In the genomic region with DNA sequence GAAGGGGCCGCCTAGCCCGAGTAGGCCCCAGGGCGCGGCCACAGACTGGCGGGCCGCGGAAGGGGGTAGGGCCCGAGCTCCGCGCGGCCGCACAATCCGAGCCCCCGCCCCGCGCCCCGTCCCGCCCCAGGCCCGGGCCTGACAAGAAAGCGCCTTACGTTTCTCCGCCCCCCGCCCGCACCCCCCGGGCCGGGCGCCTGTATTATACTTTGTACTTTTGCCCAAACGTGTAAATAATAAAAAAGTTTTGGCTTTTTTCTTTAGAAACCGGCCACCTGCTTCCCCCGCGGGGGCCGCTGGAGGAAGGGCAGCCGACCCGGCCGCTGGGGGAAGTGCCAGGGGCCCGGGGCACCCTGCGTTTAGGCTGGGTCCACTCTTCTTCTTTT, we compare ENCODE assay signal across 17 cellular contexts. TPM values are rescaled to one million over a fixed set of nuclear protein-coding genes. Genes with fewer than 3 reads are reported as not detected.
DNase-seq lines count a peak whose midpoint lies in the region; ATAC-seq and TF ChIP-seq lines count a peak whose summit lies in the region.
"Had no signal": no experiment of that assay in that cellular context is flagged by ENCODE, and none has a peak within 500 bp of the region (broad histone marks: within the 10 kb centered on the region; RNA-seq: fewer than 3 reads in every experiment).

No MANE protein-coding gene starts in this region.

- H3K27me3 ChIP-seq in RWPE2 (ENCODE audit: insufficient read depth, poor library complexity, severe bottlenecking) (peaks cover 100% of the 10 kb centered on the region), suprapubic skin (peaks cover 100% of the 10 kb centered on the region), adrenal gland (peaks cover 95% of the 10 kb centered on the region), A673 (replicated peaks; ENCODE audit: insufficient read depth, low read depth, low read length, poor library complexity) (peaks cover 100% of the 10 kb centered on the region)

- BruUV-seq in A673 (replicated peaks; lab: Mats Ljungman, UMichigan) = no TSS peak

- H3K27ac ChIP-seq in RWPE2 (ENCODE audit: poor library complexity, severe bottlenecking) (no peak overlapping the region), suprapubic skin (no peak overlapping the region), adrenal gland (no peak overlapping the region), A673 (ENCODE audit: low read depth, low read length, poor library complexity, severe bottlenecking) (no peak overlapping the region)
- H3K27ac ChIP-seq: body of pancreas, RWPE1, skin epidermis had no signal

- CTCF ChIA-PET in A673 (lab: Charles Lee) = no interaction called here

- no peak for ATAC-seq in RWPE2 (ENCODE audit: low read depth)
- ATAC-seq in left lobe of liver = no peak
- ATAC-seq: body of pancreas had no signal

- DNase-seq in NCI-H146 (lab: John Stamatoyannopoulos, UW) = peak; percentile 56
- DNase-seq in NCI-H146 treated with DMSO at 0.1 percent for 48 hours (lab: John Stamatoyannopoulos, UW; ENCODE audit: unreplicated experiment) = no peak
- DNase-seq in RWPE2 (ENCODE audit: low spot score) = peak; percentile 22
- DNase-seq in left lobe of liver (ENCODE audit: low spot score) = peak; percentile 12
- DNase-seq in suprapubic skin (ENCODE audit: low spot score in 2 of 2) = peak in 1 of 2 donors; percentile 64
- DNase-seq in effector CD4-positive, alpha-beta T cell = no peak
- DNase-seq in adrenal gland = no peak
- DNase-seq in A673 (ENCODE audit: low spot score) = no peak
- DNase-seq: activated naive CD4-positive, alpha-beta T cell; body of pancreas; CD8-positive, alpha-beta memory T cell; effector memory CD4-positive, alpha-beta T cell; stimulated activated naive CD4-positive, alpha-beta T cell had no signal

- H3K4me1 ChIP-seq in RWPE2 (ENCODE audit: insufficient read depth, poor library complexity, severe bottlenecking) = no peaks in the 10 kb centered on the region
- peaks cover 83% of the 10 kb centered on the region for H3K4me1 ChIP-seq in suprapubic skin
- H3K4me1 ChIP-seq in adrenal gland (replicated peaks in 1 of 2) = peaks cover 18 to 48% of the 10 kb centered on the region in 2 donors
- H3K4me1 ChIP-seq in A673 (ENCODE audit: insufficient read depth, low read length, poor library complexity, severe bottlenecking) = no peaks in the 10 kb centered on the region

- no peaks in the 10 kb centered on the region for H3K36me3 ChIP-seq in RWPE2 (ENCODE audit: low read depth)
- H3K36me3 ChIP-seq in suprapubic skin = no peaks in the 10 kb centered on the region
- no peaks in the 10 kb centered on the region for H3K36me3 ChIP-seq in adrenal gland (replicated peaks in 1 of 2)
- no peaks in the 10 kb centered on the region for H3K36me3 ChIP-seq in A673 (ENCODE audit: insufficient read depth, low read length, poor library complexity, severe bottlenecking)

- TF ChIP-seq POLR2A in suprapubic skin (IDR thresholded peaks at IDR 0.05) (no peak), adrenal gland (IDR thresholded peaks at IDR 0.05) (no peak)

- H3K4me3 ChIP-seq in RWPE2 (ENCODE audit: severe bottlenecking) = no peak overlapping the region
- H3K4me3 ChIP-seq in suprapubic skin = peak overlapping the region; percentile 35
- H3K4me3 ChIP-seq in adrenal gland = peak overlapping the region in 1 of 4 donors; percentile 26
- no peak overlapping the region for H3K4me3 ChIP-seq in A673 (ENCODE audit: low read depth, low read length, poor library complexity, severe bottlenecking)
- H3K4me3 ChIP-seq: body of pancreas had no signal

- intact Hi-C loops in adrenal gland (cut with DNase I) (no loop called here), A673 (cut with micrococcal nuclease; ENCODE audit: unreplicated experiment) (no loop called here)

- POLR2A ChIA-PET in A673 (lab: Charles Lee; ENCODE audit: low non-redundant PET) = no interaction called here

- TF ChIP-seq CTCF in RWPE2 (IDR thresholded peaks at IDR 0.05; ENCODE audit: poor library complexity, severe bottlenecking) = no peak
- TF ChIP-seq CTCF in suprapubic skin (IDR thresholded peaks at IDR 0.05) = no peak
- no peak for TF ChIP-seq CTCF in adrenal gland (IDR thresholded peaks at IDR 0.05)
- no peak for TF ChIP-seq CTCF in A673 (conservative IDR thresholded peaks at IDR 0.05; ENCODE audit: low read depth, low read length)

- no peaks in the 10 kb centered on the region for H3K9me3 ChIP-seq in RWPE2 (ENCODE audit: severe bottlenecking)
- H3K9me3 ChIP-seq in suprapubic skin = no peaks in the 10 kb centered on the region
- H3K9me3 ChIP-seq in adrenal gland (replicated peaks in 1 of 3) = no peaks in the 10 kb centered on the region
- no peaks in the 10 kb centered on the region for H3K9me3 ChIP-seq in A673 (ENCODE audit: low read depth, low read length, poor library complexity, severe bottlenecking)
- H3K9me3 ChIP-seq: body of pancreas had no signal

- WGBS in suprapubic skin = 2% methylated on average over 14 of the region's 37 CpGs
- WGBS in adrenal gland, 4 donors = 2 to 3% (median 3%) methylated on average over 11 to 37 of the region's 37 CpGs

- TF ChIP-seq EP300 in suprapubic skin (IDR thresholded peaks at IDR 0.05) = no peak

RNA-seq across cellular contexts. Expression of a gene that starts 2.6 kb away (rescaled TPM):
- total RNA-seq in left lobe of liver = not detected
- total RNA-seq in suprapubic skin = not detected
- not detected for total RNA-seq in adrenal gland
- polyA plus RNA-seq in adrenal gland = not detected
- total RNA-seq in A673 (2021) = not detected in 2 replicates
- total RNA-seq: body of pancreas; CD8-positive, alpha-beta memory T cell; mesothelial cell of epicardium; T-helper 1 cell treated with Interleukin-12 subunit alpha and Interleukin-12 subunit beta and Interleukin-4 antibody, amounts not matched to agents 30 ng/mL and 1 ng/mL, for 36 hours had no signal
- polyA plus RNA-seq: CD8-positive, alpha-beta memory T cell had no signal

Comparison
In these comparisons a context has a peak if more than half of its experiments do, and no peak if none do; other contexts are left out.
1. DNase-seq: peak in NCI-H146 (single experiment), RWPE2 (single experiment) and left lobe of liver (single experiment); none in NCI-H146 treated with DMSO at 0.1 percent for 48 hours (single experiment), effector CD4-positive, alpha-beta T cell (single experiment), adrenal gland (0 of 7) and A673 (single experiment).